ENCODE assay signal across 2 cellular contexts in the genomic region with DNA sequence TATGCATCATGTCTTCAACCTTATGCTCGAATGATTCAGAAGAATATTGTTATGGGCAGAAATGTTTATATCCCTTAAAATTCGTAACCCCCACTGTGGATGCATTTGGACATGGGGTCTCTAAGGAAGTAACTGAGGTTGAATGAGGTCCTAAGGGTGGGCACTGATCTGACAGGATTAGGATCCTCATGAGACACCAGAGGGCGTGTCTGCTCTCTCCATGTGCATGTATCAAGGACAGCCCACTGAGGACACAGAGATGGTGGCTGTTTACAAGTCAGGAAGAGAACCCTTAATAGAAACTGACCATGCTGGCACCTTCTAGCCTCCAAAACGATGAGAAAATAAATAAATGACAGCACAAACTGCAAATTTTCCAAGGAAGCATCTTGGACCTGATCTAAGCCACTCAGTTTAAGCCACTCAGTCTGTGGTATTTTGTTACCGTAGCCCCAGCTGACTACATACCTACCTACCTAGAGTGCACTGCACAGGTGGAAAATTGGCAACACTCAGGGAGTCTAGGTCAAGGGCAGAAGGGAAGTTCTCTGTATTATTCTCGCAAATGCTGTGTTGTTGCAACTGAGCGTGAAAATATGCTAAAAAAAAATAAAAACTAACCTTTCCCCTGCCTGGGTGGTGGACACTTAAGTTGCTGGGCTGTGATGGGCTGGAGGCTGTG.
TF ChIP-seq lines count a peak whose summit lies in the region.

No MANE protein-coding gene starts in this region.

TF ChIP-seq in SK-N-SH, 30 proteins besides CTCF, POLR2A, EP300 and RAD21 (continued from another document):
- no peak for TF ChIP-seq USF2 (IDR thresholded peaks at IDR 0.05; ENCODE audit: borderline replicate concordance, low read depth, low read length)
- no peak for TF ChIP-seq EZH2phosphoT487 (IDR thresholded peaks at IDR 0.05; ENCODE audit: borderline replicate concordance, low read depth)

TF ChIP-seq in SK-N-SH treated with all-trans-retinoic acid at 6 μM for 48 hours, 23 proteins besides CTCF, POLR2A, EP300 and RAD21:
- TF ChIP-seq, protein P1, sequence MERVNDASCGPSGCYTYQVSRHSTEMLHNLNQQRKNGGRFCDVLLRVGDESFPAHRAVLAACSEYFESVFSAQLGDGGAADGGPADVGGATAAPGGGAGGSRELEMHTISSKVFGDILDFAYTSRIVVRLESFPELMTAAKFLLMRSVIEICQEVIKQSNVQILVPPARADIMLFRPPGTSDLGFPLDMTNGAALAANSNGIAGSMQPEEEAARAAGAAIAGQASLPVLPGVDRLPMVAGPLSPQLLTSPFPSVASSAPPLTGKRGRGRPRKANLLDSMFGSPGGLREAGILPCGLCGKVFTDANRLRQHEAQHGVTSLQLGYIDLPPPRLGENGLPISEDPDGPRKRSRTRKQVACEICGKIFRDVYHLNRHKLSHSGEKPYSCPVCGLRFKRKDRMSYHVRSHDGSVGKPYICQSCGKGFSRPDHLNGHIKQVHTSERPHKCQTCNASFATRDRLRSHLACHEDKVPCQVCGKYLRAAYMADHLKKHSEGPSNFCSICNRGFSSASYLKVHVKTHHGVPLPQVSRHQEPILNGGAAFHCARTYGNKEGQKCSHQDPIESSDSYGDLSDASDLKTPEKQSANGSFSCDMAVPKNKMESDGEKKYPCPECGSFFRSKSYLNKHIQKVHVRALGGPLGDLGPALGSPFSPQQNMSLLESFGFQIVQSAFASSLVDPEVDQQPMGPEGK (CRISPR knock-in tag; IDR thresholded peaks at IDR 0.05; ENCODE audit: borderline replicate concordance), result no peak
- no peak for TF ChIP-seq RARB (CRISPR knock-in tag; IDR thresholded peaks at IDR 0.05)
- no peak for TF ChIP-seq TOX (CRISPR knock-in tag; IDR thresholded peaks at IDR 0.05; ENCODE audit: borderline replicate concordance)
- TF ChIP-seq, protein P2, sequence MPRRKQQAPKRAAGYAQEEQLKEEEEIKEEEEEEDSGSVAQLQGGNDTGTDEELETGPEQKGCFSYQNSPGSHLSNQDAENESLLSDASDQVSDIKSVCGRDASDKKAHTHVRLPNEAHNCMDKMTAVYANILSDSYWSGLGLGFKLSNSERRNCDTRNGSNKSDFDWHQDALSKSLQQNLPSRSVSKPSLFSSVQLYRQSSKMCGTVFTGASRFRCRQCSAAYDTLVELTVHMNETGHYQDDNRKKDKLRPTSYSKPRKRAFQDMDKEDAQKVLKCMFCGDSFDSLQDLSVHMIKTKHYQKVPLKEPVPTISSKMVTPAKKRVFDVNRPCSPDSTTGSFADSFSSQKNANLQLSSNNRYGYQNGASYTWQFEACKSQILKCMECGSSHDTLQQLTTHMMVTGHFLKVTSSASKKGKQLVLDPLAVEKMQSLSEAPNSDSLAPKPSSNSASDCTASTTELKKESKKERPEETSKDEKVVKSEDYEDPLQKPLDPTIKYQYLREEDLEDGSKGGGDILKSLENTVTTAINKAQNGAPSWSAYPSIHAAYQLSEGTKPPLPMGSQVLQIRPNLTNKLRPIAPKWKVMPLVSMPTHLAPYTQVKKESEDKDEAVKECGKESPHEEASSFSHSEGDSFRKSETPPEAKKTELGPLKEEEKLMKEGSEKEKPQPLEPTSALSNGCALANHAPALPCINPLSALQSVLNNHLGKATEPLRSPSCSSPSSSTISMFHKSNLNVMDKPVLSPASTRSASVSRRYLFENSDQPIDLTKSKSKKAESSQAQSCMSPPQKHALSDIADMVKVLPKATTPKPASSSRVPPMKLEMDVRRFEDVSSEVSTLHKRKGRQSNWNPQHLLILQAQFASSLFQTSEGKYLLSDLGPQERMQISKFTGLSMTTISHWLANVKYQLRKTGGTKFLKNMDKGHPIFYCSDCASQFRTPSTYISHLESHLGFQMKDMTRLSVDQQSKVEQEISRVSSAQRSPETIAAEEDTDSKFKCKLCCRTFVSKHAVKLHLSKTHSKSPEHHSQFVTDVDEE (CRISPR knock-in tag; IDR thresholded peaks at IDR 0.05), result no peak
- no peak for TF ChIP-seq ARNTL (CRISPR knock-in tag; IDR thresholded peaks at IDR 0.05; ENCODE audit: borderline replicate concordance, low read depth)
- TF ChIP-seq CSRNP3 (CRISPR knock-in tag; IDR thresholded peaks at IDR 0.05), result no peak
- TF ChIP-seq ESRRG (CRISPR knock-in tag; IDR thresholded peaks at IDR 0.05), result no peak
- no peak for TF ChIP-seq ZNF8 (CRISPR knock-in tag; IDR thresholded peaks at IDR 0.05)
- no peak for TF ChIP-seq ZFP30 (CRISPR knock-in tag; IDR thresholded peaks at IDR 0.05)
- no peak for TF ChIP-seq POU6F1 (CRISPR knock-in tag; IDR thresholded peaks at IDR 0.05; ENCODE audit: borderline replicate concordance, low read depth)
- TF ChIP-seq, protein P3, sequence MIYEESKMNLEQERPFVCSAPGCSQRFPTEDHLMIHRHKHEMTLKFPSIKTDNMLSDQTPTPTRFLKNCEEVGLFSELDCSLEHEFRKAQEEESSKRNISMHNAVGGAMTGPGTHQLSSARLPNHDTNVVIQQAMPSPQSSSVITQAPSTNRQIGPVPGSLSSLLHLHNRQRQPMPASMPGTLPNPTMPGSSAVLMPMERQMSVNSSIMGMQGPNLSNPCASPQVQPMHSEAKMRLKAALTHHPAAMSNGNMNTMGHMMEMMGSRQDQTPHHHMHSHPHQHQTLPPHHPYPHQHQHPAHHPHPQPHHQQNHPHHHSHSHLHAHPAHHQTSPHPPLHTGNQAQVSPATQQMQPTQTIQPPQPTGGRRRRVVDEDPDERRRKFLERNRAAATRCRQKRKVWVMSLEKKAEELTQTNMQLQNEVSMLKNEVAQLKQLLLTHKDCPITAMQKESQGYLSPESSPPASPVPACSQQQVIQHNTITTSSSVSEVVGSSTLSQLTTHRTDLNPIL (CRISPR knock-in tag; IDR thresholded peaks at IDR 0.05; ENCODE audit: low read depth), result no peak
- no peak for TF ChIP-seq ZNF70 (CRISPR knock-in tag; IDR thresholded peaks at IDR 0.05)
- no peak for TF ChIP-seq CSDC2 (CRISPR knock-in tag; IDR thresholded peaks at IDR 0.05)
